Comparison of ENCODE assay signal across 19 cellular contexts in genomic region chr1:246212013-246212412, GRCh38.
DNase-seq lines count a peak whose midpoint lies in the region; ATAC-seq, FAIRE-seq and TF ChIP-seq lines count a peak whose summit lies in the region.
"Had no signal": no experiment of that assay in that cellular context is flagged by ENCODE, and none has a peak within 500 bp of the region (broad histone marks: within the 10 kb centered on the region; RNA-seq: fewer than 3 reads in every experiment).

No MANE protein-coding gene starts in this region.

- H3K23ac ChIP-seq in IMR-90 (ENCODE audit: low read depth, low read length), result no peak overlapping the region

- DNase-seq in IMR-90 (no peak), K562 (ENCODE audit: extremely low read depth in 1 of 4, low spot score in 3 of 4) (no peak), pancreas (no peak)
- DNase-seq in activated CD4-positive, alpha-beta T cell treated with anti-CD3 and anti-CD28 coated beads for 4 hours, result no peak
- DNase-seq: 8988T; AML-193; Caco-2; CD4-positive, alpha-beta T cell; GDM1; GOT3; H7; HFFc6 had no signal

- no peak overlapping the region for H2BK20ac ChIP-seq in IMR-90 (ENCODE audit: low read depth, low read length)

- no peak overlapping the region for H4K8ac ChIP-seq in IMR-90 (ENCODE audit: low read depth in 2 of 2, low read length in 2 of 2)

- H4K91ac ChIP-seq in IMR-90 (ENCODE audit: insufficient read depth, low read depth, low read length), result no peak overlapping the region

- no peak overlapping the region for H2AFZ ChIP-seq in IMR-90 (replicated peaks; ENCODE audit: low read length, poor library complexity)
- H2AFZ ChIP-seq in K562 (ENCODE audit: low read depth, low read length), result no peak overlapping the region

- no peak overlapping the region for H3K14ac ChIP-seq in IMR-90 (replicated peaks; ENCODE audit: low read depth, low read length)

- H3K9me3 ChIP-seq in IMR-90 (ENCODE audit: control insufficient read depth, insufficient read depth, low read length) (no peaks in the 10 kb centered on the region), K562 (replicated peaks; ENCODE audit: control insufficient read depth, insufficient read depth, low read depth, low read length) (no peaks in the 10 kb centered on the region), pancreas (no peaks in the 10 kb centered on the region)
- H3K9me3 ChIP-seq: Caco-2 had no signal

- H3K4me2 ChIP-seq in IMR-90 (ENCODE audit: low read depth, low read length), result no peak overlapping the region
- H3K4me2 ChIP-seq in K562 (ENCODE audit: insufficient read depth, low read length), result no peak overlapping the region

- H2BK120ac ChIP-seq in IMR-90 (ENCODE audit: low read depth, low read length), result no peak overlapping the region

- TF ChIP-seq EP300 in K562 (IDR thresholded peaks at IDR 0.05; ENCODE audit: low read length), result no peak

- POLR2A ChIA-PET in IMR-90 (lab: Charles Lee; ENCODE audit: unreplicated experiment), result no interaction called here
- POLR2A ChIA-PET in K562 (lab: Yijun Ruan, JAX), result no interaction called here

- H3K79me2 ChIP-seq in K562 (ENCODE audit: control insufficient read depth, insufficient read depth, low read length), result no peaks in the 10 kb centered on the region

- in situ Hi-C loops in IMR-90 (cut with MboI; ENCODE audit: low sequenced_read_pairs) (no loop called here), K562 (cut with MboI) (no loop called here)

- H3K79me1 ChIP-seq in IMR-90 (ENCODE audit: low read depth in 1 of 2, low read length in 2 of 2), result peaks cover 5 to 9% of the 10 kb centered on the region in 2 experiments; a peak in 3 of 4 replicates

- H3K4me3 ChIP-seq in IMR-90 (ENCODE audit: insufficient read depth, low read depth, low read length), result no peak overlapping the region
- no peak overlapping the region for H3K4me3 ChIP-seq in K562
- no peak overlapping the region for H3K4me3 ChIP-seq in pancreas

- H3K27ac ChIP-seq in IMR-90 (ENCODE audit: insufficient read depth, low read length) (no peak overlapping the region), K562 (ENCODE audit: extremely low read depth, low read depth, low read length) (no peak overlapping the region), pancreas (no peak overlapping the region)
- H3K27ac ChIP-seq: C4-2B had no signal

- BruUV-seq in IMR-90 (replicated peaks; lab: Mats Ljungman, UMichigan), result no TSS peak
- no TSS peak for BruUV-seq in K562 (replicated peaks; lab: Mats Ljungman, UMichigan)

- dilution Hi-C loops in IMR-90 (cut with HindIII; ENCODE audit: low sequenced_read_pairs, unreplicated experiment), result no loop called here

- TF ChIP-seq CTCF in IMR-90 (conservative IDR thresholded peaks at IDR 0.05; ENCODE audit: low read depth, low read length) (no peak), K562 (IDR thresholded peaks at IDR 0.05 in 2 of 3, conservative IDR thresholded peaks at IDR 0.05 in 1 of 3; ENCODE audit: insufficient read depth in 2 of 3, low read depth in 1 of 3, low read length in 3 of 3) (no peak), pancreas (IDR thresholded peaks at IDR 0.05) (no peak)

- H3K9me1 ChIP-seq in IMR-90 (ENCODE audit: insufficient read depth, low read length), result peaks cover 5% of the 10 kb centered on the region; the same call in 1 of the 2 replicates
- no peaks in the 10 kb centered on the region for H3K9me1 ChIP-seq in K562 (ENCODE audit: control insufficient read depth, insufficient read depth, low read length)

- H3K56ac ChIP-seq in IMR-90 (ENCODE audit: extremely low read depth, insufficient read depth, low read length), result no peak overlapping the region

- no peak overlapping the region for H4K5ac ChIP-seq in IMR-90 (ENCODE audit: low read depth, low read length)

- no peak overlapping the region for H3K4ac ChIP-seq in IMR-90 (ENCODE audit: low read depth, low read length)

- CTCF ChIA-PET in IMR-90 (lab: Yijun Ruan, JAX) (no interaction called here), K562 (lab: Yijun Ruan, JAX; ENCODE audit: low intra/inter-chr PET ratio) (no interaction called here)

- H3K9ac ChIP-seq in IMR-90 (ENCODE audit: low read depth, low read length) (no peak overlapping the region), K562 (ENCODE audit: insufficient read depth in 1 of 2, low read depth in 2 of 2, low read length in 2 of 2) (no peak overlapping the region)

- H2BK15ac ChIP-seq in IMR-90 (ENCODE audit: low read depth, low read length), result no peak overlapping the region

- H3K18ac ChIP-seq in IMR-90 (ENCODE audit: low read depth, low read length), result no peak overlapping the region

- no peak overlapping the region for H2AK9ac ChIP-seq in IMR-90 (replicated peaks; ENCODE audit: low read depth, low read length, poor library complexity)

- ATAC-seq in IMR-90 (ENCODE audit: low read depth) (no peak), K562 (no peak), pancreas (no peak), HG03139 (IDR thresholded peaks at IDR 0.05; ENCODE audit: unreplicated experiment) (no peak), GM21390 (IDR thresholded peaks at IDR 0.05; ENCODE audit: unreplicated experiment) (no peak)
- ATAC-seq: HCT116 had no signal

- H4K20me1 ChIP-seq in IMR-90 (ENCODE audit: insufficient read depth, low read length) (no peaks in the 10 kb centered on the region), K562 (replicated peaks; ENCODE audit: control insufficient read depth, insufficient read depth, low read length) (no peaks in the 10 kb centered on the region)

- no peak overlapping the region for H2BK5ac ChIP-seq in IMR-90 (ENCODE audit: low read depth, low read length, poor library complexity, severe bottlenecking)

- TF ChIP-seq RAD21 in IMR-90 (IDR thresholded peaks at IDR 0.05; ENCODE audit: low read length) (no peak), K562 (CRISPR knock-in tag; conservative IDR thresholded peaks at IDR 0.05 in 1 of 2, IDR thresholded peaks at IDR 0.05 in 1 of 2) (no peak)

- no peak overlapping the region for H2AK5ac ChIP-seq in IMR-90 (ENCODE audit: low read depth, low read length)

- intact Hi-C loops in IMR-90 (cut with micrococcal nuclease), result no loop called here
- intact Hi-C loops in K562 (cut with micrococcal nuclease), result loop anchor here (10.0 kb wide), 1 partner anchor 213 kb away; no protein-coding TSS in a partner anchor
- intact Hi-C loops in pancreas (cut with DNase I), result no loop called here

- peak; percentile 87 for FAIRE-seq in A204.1 (lab: Jason Lieb, UNC)
- no peak for FAIRE-seq in K562 (lab: Jason Lieb, UNC)
- FAIRE-seq in pancreas (lab: Jason Lieb, UNC), result peak; percentile 43
- FAIRE-seq: GM12892, GM18507 had no signal

- no peaks in the 10 kb centered on the region for H3K36me3 ChIP-seq in IMR-90 (ENCODE audit: control insufficient read depth, insufficient read depth, low read length)
- no peaks in the 10 kb centered on the region for H3K36me3 ChIP-seq in K562 (ENCODE audit: control insufficient read depth, insufficient read depth, low read length)
- no peaks in the 10 kb centered on the region for H3K36me3 ChIP-seq in pancreas

- TF ChIP-seq POLR2A in IMR-90 (IDR thresholded peaks at IDR 0.05; ENCODE audit: low read depth, low read length) (no peak), K562 (conservative IDR thresholded peaks at IDR 0.05) (no peak)

- no peaks in the 10 kb centered on the region for H3K27me3 ChIP-seq in IMR-90 (ENCODE audit: control insufficient read depth, insufficient read depth, low read length)
- no peaks in the 10 kb centered on the region for H3K27me3 ChIP-seq in K562 (ENCODE audit: control insufficient read depth in 2 of 2, insufficient read depth in 2 of 2, low read length in 2 of 2)
- no peaks in the 10 kb centered on the region for H3K27me3 ChIP-seq in pancreas

- no CpG with 5 or more reads among the region's 2 CpGs for WGBS in IMR-90 (ENCODE audit: extremely low coverage in 2 of 2, insufficient read length in 1 of 2), 2 experiments
- WGBS in K562 (ENCODE audit: insufficient coverage, low coverage, missing lambda C conversion rate), result 81% methylated on average over 2 of the region's 2 CpGs
- WGBS in pancreas, 2 donors, result 92 to 95% methylated on average over 2 of the region's 2 CpGs

- H3K4me1 ChIP-seq in IMR-90 (ENCODE audit: control insufficient read depth, insufficient read depth, low read length), result peaks cover 5% of the 10 kb centered on the region
- H3K4me1 ChIP-seq in K562 (replicated peaks in 1 of 2; ENCODE audit: control insufficient read depth in 2 of 2, insufficient read depth in 2 of 2, low read length in 2 of 2), result peaks cover 8 to 36% of the 10 kb centered on the region in 2 experiments
- H3K4me1 ChIP-seq in pancreas, result no peaks in the 10 kb centered on the region

TF ChIP-seq in IMR-90, 13 proteins besides CTCF, POLR2A, EP300 and RAD21:
- TF ChIP-seq MAFK (IDR thresholded peaks at IDR 0.05; ENCODE audit: low read depth, low read length) (peak; percentile 67), NFE2L2 (IDR thresholded peaks at IDR 0.05; ENCODE audit: low read depth, low read length) (no peak)
TF ChIP-seq in IMR-90: peak in this region for 1.

TF ChIP-seq in K562, 482 proteins besides CTCF, POLR2A, EP300 and RAD21 (continues in another document):
- TF ChIP-seq MAFF (IDR thresholded peaks at IDR 0.05; ENCODE audit: low read length), result peak; percentile 60; the same call in 1 of the 2 replicates
- no peak for TF ChIP-seq ZNF280A (IDR thresholded peaks at IDR 0.05; ENCODE audit: low read depth, partially characterized antibody)
- no peak for TF ChIP-seq ZNF347 (CRISPR knock-in tag; IDR thresholded peaks at IDR 0.05; ENCODE audit: low read depth)
- TF ChIP-seq RBM34 (IDR thresholded peaks at IDR 0.05; ENCODE audit: borderline replicate concordance, insufficient read depth, low read length), result no peak
- peak; percentile 82 for TF ChIP-seq C11orf30 (IDR thresholded peaks at IDR 0.05; ENCODE audit: low read depth)
- TF ChIP-seq MAFK (IDR thresholded peaks at IDR 0.05; ENCODE audit: low read length), result peak; percentile 63; the same call in 1 of the 2 replicates
